8 cellular contexts compared by ENCODE assay signal in the genomic region with DNA sequence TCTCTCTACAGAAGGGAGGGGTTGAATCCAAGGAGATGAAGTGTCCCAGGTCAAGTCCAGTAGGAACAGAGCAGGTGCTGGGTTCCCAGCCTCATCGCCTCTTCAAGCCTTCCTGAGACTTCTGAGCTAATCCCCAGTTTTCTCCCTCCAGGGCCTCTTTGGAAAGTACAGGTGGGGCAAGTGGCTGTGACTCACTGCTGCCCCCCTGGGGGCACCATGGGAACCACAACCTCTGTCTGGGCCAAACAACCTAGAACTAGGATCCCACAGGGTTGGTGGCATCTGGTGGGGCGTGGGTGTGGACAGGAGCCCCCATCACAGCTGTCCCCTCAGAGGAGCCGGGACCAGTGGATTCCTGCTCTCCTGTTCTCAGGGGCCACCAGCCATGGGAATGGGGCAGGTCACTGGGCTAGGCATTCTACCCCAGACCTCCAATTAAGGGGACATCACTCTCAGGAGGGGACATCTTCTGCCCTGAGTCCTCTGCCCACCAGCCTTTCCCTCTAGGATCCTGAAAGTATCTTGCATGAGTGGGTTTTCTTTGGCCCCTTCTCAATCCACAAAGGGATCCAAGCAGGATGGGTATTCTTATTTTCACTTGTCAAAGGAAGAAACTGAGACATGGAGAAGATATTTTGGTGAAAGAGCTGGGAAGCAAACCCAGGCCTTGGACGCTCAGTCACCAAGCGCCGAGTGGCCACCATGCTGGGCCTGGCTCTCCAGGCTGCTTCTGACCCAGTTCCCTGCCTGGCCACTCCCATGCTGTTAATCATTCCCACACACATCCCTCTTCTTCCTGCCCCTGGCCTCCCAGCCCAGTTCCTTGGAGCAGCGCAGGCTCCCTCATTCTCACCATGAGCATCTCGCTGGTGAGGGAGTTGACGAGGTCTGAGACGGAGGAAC. TPM values are rescaled to one million over a fixed set of nuclear protein-coding genes. Genes with fewer than 3 reads are reported as not detected.
DNase-seq lines count a peak whose midpoint lies in the region; ATAC-seq and TF ChIP-seq lines count a peak whose summit lies in the region.

No MANE protein-coding gene starts in this region.

- no peak overlapping the region for H2AFZ ChIP-seq in Karpas-422 (ENCODE audit: low read length)
- no peak overlapping the region for H2AFZ ChIP-seq in SK-N-SH (ENCODE audit: low read depth)

- H4K20me1 ChIP-seq in Karpas-422 (ENCODE audit: insufficient read depth, low read depth, low read length) (no peaks in the 10 kb centered on the region), SK-N-SH (ENCODE audit: insufficient read depth) (no peaks in the 10 kb centered on the region)

- WGBS in SK-N-SH (ENCODE audit: low lambda C conversion rate) = 58% methylated on average over 8 of the region's 10 CpGs
- WGBS in lung, 2 donors = 78 to 79% methylated on average over 10 of the region's 10 CpGs
- 87 to 88% methylated on average over 7 to 10 of the region's 10 CpGs for WGBS in thyroid gland, 2 donors

- CTCF ChIA-PET in SK-N-SH (lab: Yijun Ruan, JAX) = interaction anchor here (0.6 to 33.4 kb wide), 19 partner anchors 9 to 106 kb away, joined by 3 to 670 read pairs (median 6); a partner anchor contains a TSS

- TF ChIP-seq CTCF in SK-N-SH (IDR thresholded peaks at IDR 0.05) = peak; percentile 76
- TF ChIP-seq CTCF in lung (IDR thresholded peaks at IDR 0.05; ENCODE audit: control extremely low read depth, extremely low read depth) = no peak
- TF ChIP-seq CTCF in thyroid gland (IDR thresholded peaks at IDR 0.05) = peak; percentile 23 to 64 (median 50)

- TF ChIP-seq POLR2A in thyroid gland (IDR thresholded peaks at IDR 0.05) = no peak

- DNase-seq in GDM1 (lab: John Stamatoyannopoulos, UW) (peak; percentile 5), Karpas-422 (peak; percentile 78), SK-N-SH (peak; percentile 69), astrocyte of the hippocampus (ENCODE audit: low read depth, low spot score) (peak; percentile 35), lung (ENCODE audit: low spot score) (peak; percentile 40), thyroid gland (peak; percentile 21 to 26), putamen (ENCODE audit: low spot score) (no peak)

- H3K27ac ChIP-seq in Karpas-422 (ENCODE audit: low read length) (no peak overlapping the region), SK-N-SH (ENCODE audit: low read depth in 2 of 2, low read length in 1 of 2) (peak overlapping the region in 1 of 2 experiments; percentile 91; a peak in 2 of 4 replicates), lung (ENCODE audit: low read depth in 1 of 2, low read length in 1 of 2) (no peak overlapping the region), thyroid gland (peak overlapping the region; percentile 63 to 94 (median 88))

- H3K4me2 ChIP-seq in Karpas-422 (ENCODE audit: low read depth, low read length, poor library complexity, severe bottlenecking) = no peak overlapping the region
- H3K4me2 ChIP-seq in SK-N-SH = no peak overlapping the region

- POLR2A ChIA-PET in SK-N-SH (lab: Yijun Ruan, JAX) = interaction anchor here (1.4 to 1.9 kb wide), 4 partner anchors 18 to 49 kb away, joined by 4 to 8 read pairs (median 5); no protein-coding TSS in a partner anchor

- no peak for TF ChIP-seq EP300 in SK-N-SH (IDR thresholded peaks at IDR 0.05; ENCODE audit: borderline replicate concordance in 1 of 2, low read depth in 1 of 2, low read length in 1 of 2)

- H3K79me2 ChIP-seq in Karpas-422 (ENCODE audit: low read length) (no peaks in the 10 kb centered on the region), SK-N-SH (ENCODE audit: insufficient read depth) (no peaks in the 10 kb centered on the region)

- H3K9me3 ChIP-seq in Karpas-422 (ENCODE audit: low read length) (no peaks in the 10 kb centered on the region), SK-N-SH (no peaks in the 10 kb centered on the region), lung (ENCODE audit: control insufficient read depth in 2 of 2, insufficient read depth in 1 of 2, low read length in 1 of 2) (no peaks in the 10 kb centered on the region), thyroid gland (no peaks in the 10 kb centered on the region)

- H3K4me3 ChIP-seq in Karpas-422 (ENCODE audit: low read length) (no peak overlapping the region), SK-N-SH (ENCODE audit: low read depth in 2 of 2, low read length in 1 of 2) (no peak overlapping the region; a peak in 1 of 4 replicates), lung (no peak overlapping the region), thyroid gland (replicated peaks in 1 of 3) (no peak overlapping the region)

- H3K9me2 ChIP-seq in Karpas-422 (replicated peaks; ENCODE audit: insufficient read depth, low read length) = no peaks in the 10 kb centered on the region
- no peaks in the 10 kb centered on the region for H3K9me2 ChIP-seq in SK-N-SH

- H3K4me1 ChIP-seq in Karpas-422 (ENCODE audit: low read length) (no peaks in the 10 kb centered on the region), SK-N-SH (ENCODE audit: control insufficient read depth in 1 of 2, insufficient read depth in 2 of 2, low read depth in 1 of 2, low read length in 1 of 2) (peaks cover 0 to 100% of the 10 kb centered on the region in 2 experiments; a peak in 2 of 4 replicates), lung (ENCODE audit: control insufficient read depth in 2 of 2, insufficient read depth in 2 of 2, low read length in 2 of 2) (peaks cover 0 to 17% of the 10 kb centered on the region in 2 donors), thyroid gland (peaks cover 68 to 90% of the 10 kb centered on the region in 2 donors)

- no peak overlapping the region for H3K9ac ChIP-seq in Karpas-422 (ENCODE audit: low read length)
- no peak overlapping the region for H3K9ac ChIP-seq in SK-N-SH

- peak; percentile 42 for TF ChIP-seq RAD21 in SK-N-SH (IDR thresholded peaks at IDR 0.05; ENCODE audit: low read length)

- no peaks in the 10 kb centered on the region for H3K36me3 ChIP-seq in Karpas-422 (ENCODE audit: insufficient read depth, low read length)
- H3K36me3 ChIP-seq in SK-N-SH (replicated peaks in 1 of 2; ENCODE audit: control insufficient read depth in 1 of 2, insufficient read depth in 2 of 2, low read length in 1 of 2) = no peaks in the 10 kb centered on the region
- H3K36me3 ChIP-seq in lung (ENCODE audit: control insufficient read depth in 2 of 2, insufficient read depth in 2 of 2, low read length in 2 of 2) = no peaks in the 10 kb centered on the region
- H3K36me3 ChIP-seq in thyroid gland = no peaks in the 10 kb centered on the region

- H3K27me3 ChIP-seq in Karpas-422 (ENCODE audit: low read length) (no peaks in the 10 kb centered on the region), SK-N-SH (ENCODE audit: insufficient read depth) (no peaks in the 10 kb centered on the region), lung (ENCODE audit: control insufficient read depth, insufficient read depth) (no peaks in the 10 kb centered on the region), thyroid gland (no peaks in the 10 kb centered on the region)

- H3F3A ChIP-seq in SK-N-SH (replicated peaks; ENCODE audit: insufficient read depth) = no peaks in the 10 kb centered on the region

- ATAC-seq in lung (ENCODE audit: insufficient read depth, low FRiP score) (no peak), HG02973 (IDR thresholded peaks at IDR 0.05; ENCODE audit: unreplicated experiment) (no peak)

- intact Hi-C loops in thyroid gland (cut with DNase I) = no loop called here

TF ChIP-seq in SK-N-SH, 30 proteins besides CTCF, POLR2A, EP300 and RAD21:
- peak; percentile 37 for TF ChIP-seq SMC3 (IDR thresholded peaks at IDR 0.05; ENCODE audit: low read depth, low read length)
- TF ChIP-seq, protein P1, sequence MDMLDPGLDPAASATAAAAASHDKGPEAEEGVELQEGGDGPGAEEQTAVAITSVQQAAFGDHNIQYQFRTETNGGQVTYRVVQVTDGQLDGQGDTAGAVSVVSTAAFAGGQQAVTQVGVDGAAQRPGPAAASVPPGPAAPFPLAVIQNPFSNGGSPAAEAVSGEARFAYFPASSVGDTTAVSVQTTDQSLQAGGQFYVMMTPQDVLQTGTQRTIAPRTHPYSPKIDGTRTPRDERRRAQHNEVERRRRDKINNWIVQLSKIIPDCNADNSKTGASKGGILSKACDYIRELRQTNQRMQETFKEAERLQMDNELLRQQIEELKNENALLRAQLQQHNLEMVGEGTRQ (IDR thresholded peaks at IDR 0.05; ENCODE audit: borderline replicate concordance, low read depth, low read length) = no peak

RNA-seq across cellular contexts. Expression of a gene that starts 23.8 kb away (rescaled TPM):
- total RNA-seq in Karpas-422 (2014; rRNA removed; shearing (Covaris generic); ENCODE audit: low replicate concordance) = 1.0 TPM in 1 of 2 replicates, not detected in the other
- polyA plus RNA-seq in SK-N-SH (2012; rRNA removed) = 0.11 TPM in 1 of 2 replicates, not detected in the other
- polyA plus RNA-seq in SK-N-SH (2012; cell fraction: cytosol; rRNA removed) = 0.03 and 0.12 TPM in 2 replicates
- polyA plus RNA-seq in SK-N-SH (2012; cell fraction: nucleus; rRNA removed) = 0.02 and 0.08 TPM in 2 replicates
- total RNA-seq in lung = 10 to 100 TPM in 1 of 2 donors, 1 to 10 TPM in 1; 9.2 to 29.3 TPM
- 10 to 100 TPM in 1 of 2 donors, 1 to 10 TPM in 1; 9.3 to 13.8 TPM for polyA plus RNA-seq in lung
- total RNA-seq in thyroid gland = 1 to 10 TPM in 1 of 4 donors, under 1 TPM in 3; 0.22 to 3.0 (median 0.66) TPM

RNA-seq across cellular contexts. Expression of a gene that starts 48.5 kb away (rescaled TPM):
- total RNA-seq in Karpas-422 (2014; rRNA removed; shearing (Covaris generic); ENCODE audit: low replicate concordance) = not detected in 2 replicates
- polyA plus RNA-seq in SK-N-SH (2012; rRNA removed) (1.1 and 1.4 TPM in 2 replicates), lung (10 to 100 TPM in 1 of 2 donors, 1 to 10 TPM in 1; 1.7 to 10.6 TPM)
- 1.5 and 3.4 TPM in 2 replicates for polyA plus RNA-seq in SK-N-SH (2012; cell fraction: cytosol; rRNA removed)
- polyA plus RNA-seq in SK-N-SH (2012; cell fraction: nucleus; rRNA removed) = 1.9 and 3.2 TPM in 2 replicates
- total RNA-seq in lung (1 to 10 TPM; 2.8 to 4.8 TPM), thyroid gland (10 to 100 TPM in 2 of 4 donors, 1 to 10 TPM in 2; 5.2 to 12.6 (median 8.8) TPM)

Comparison
In these comparisons a context has a peak if more than half of its experiments do, and no peak if none do; other contexts are left out.
1. H3K27ac ChIP-seq: peak in thyroid gland (3 of 3); none in Karpas-422 (single experiment) and lung (0 of 2).